ENCODE assay signal across 11 cellular contexts in the genomic region with DNA sequence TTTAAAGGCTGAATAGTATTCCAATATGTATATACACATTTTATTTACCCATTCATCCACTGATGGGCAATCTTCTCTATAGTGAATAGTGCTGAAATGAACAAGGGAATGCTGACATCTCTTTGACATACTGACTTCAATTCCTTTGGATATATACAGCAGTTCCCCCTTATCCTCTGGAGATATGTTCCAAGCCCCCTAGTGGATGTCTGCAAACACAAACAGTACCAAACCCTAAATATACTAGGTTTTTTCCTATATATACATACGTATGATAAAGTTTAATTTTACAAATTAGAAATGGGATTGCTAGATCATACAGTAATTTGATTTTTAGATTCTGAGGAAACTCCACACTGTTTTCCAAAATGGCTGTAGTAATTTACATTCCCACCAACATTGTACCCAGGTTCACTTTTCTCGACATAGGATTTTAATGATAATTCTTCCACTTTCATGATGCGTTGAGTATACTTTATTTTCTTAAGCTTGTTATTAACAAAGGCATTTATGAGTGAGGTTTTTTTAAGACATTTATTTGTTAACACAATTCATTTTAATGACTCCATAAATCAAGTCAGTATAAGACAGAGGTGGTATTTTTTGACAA. TPM values are rescaled to one million over a fixed set of nuclear protein-coding genes. Genes with fewer than 3 reads are reported as not detected.
DNase-seq lines count a peak whose midpoint lies in the region; ATAC-seq, FAIRE-seq and TF ChIP-seq lines count a peak whose summit lies in the region.
"Had no signal": no experiment of that assay in that cellular context is flagged by ENCODE, and none has a peak within 500 bp of the region (broad histone marks: within the 10 kb centered on the region; RNA-seq: fewer than 3 reads in every experiment).

No MANE protein-coding gene starts in this region.

- no peak overlapping the region for H3K4me2 ChIP-seq in OCI-LY7 (ENCODE audit: low read length)

- H3K4me1 ChIP-seq in A673 (ENCODE audit: insufficient read depth, low read length, poor library complexity, severe bottlenecking) (no peaks in the 10 kb centered on the region), OCI-LY7 (ENCODE audit: insufficient read depth, low read length, poor library complexity, severe bottlenecking) (peaks cover 6% of the 10 kb centered on the region)

- H3K79me2 ChIP-seq in OCI-LY7 (ENCODE audit: insufficient read depth, low read depth, low read length): no peaks in the 10 kb centered on the region

- H3K9me3 ChIP-seq in A673 (ENCODE audit: low read depth, low read length, poor library complexity, severe bottlenecking): no peaks in the 10 kb centered on the region
- peaks cover 4% of the 10 kb centered on the region; the same call in 1 of the 2 replicates for H3K9me3 ChIP-seq in OCI-LY7 (ENCODE audit: low read length)
- H3K9me3 ChIP-seq: MG63 had no signal

- CTCF ChIA-PET in A673 (lab: Charles Lee) (no interaction called here), OCI-LY7 (lab: Charles Lee; ENCODE audit: unreplicated experiment) (no interaction called here)

- H4K20me1 ChIP-seq in OCI-LY7 (ENCODE audit: insufficient read depth, low read length): no peaks in the 10 kb centered on the region

- H3K27me3 ChIP-seq in A673 (replicated peaks; ENCODE audit: insufficient read depth, low read depth, low read length, poor library complexity): no peaks in the 10 kb centered on the region
- H3K27me3 ChIP-seq in GM06990 (replicated peaks; ENCODE audit: control insufficient read depth, insufficient read depth, low read length): no peaks in the 10 kb centered on the region
- H3K27me3 ChIP-seq: MG63 had no signal

- TF ChIP-seq CTCF in A673 (conservative IDR thresholded peaks at IDR 0.05; ENCODE audit: low read depth, low read length) (peak; percentile 68), GM06990 (IDR thresholded peaks at IDR 0.05; ENCODE audit: insufficient read depth, low read length, poor library complexity, severe bottlenecking) (peak; percentile 29), OCI-LY7 (conservative IDR thresholded peaks at IDR 0.05; ENCODE audit: low read length) (peak; percentile 79), epithelial cell of proximal tubule (conservative IDR thresholded peaks at IDR 0.05; ENCODE audit: low read depth, low read length) (peak; percentile 35)

- POLR2A ChIA-PET in A673 (lab: Charles Lee; ENCODE audit: low non-redundant PET) (no interaction called here), OCI-LY7 (lab: Charles Lee) (interaction anchor here (0.6 kb wide), 1 partner anchor 923 kb away, joined by 3 read pairs; no protein-coding TSS in a partner anchor)

- intact Hi-C loops in A673 (cut with micrococcal nuclease; ENCODE audit: unreplicated experiment) (no loop called here), OCI-LY7 (cut with micrococcal nuclease; ENCODE audit: unreplicated experiment) (no loop called here)

- H3K9me2 ChIP-seq in OCI-LY7 (ENCODE audit: insufficient read depth, low read length): no peaks in the 10 kb centered on the region

- H3K36me3 ChIP-seq in A673 (ENCODE audit: insufficient read depth, low read length, poor library complexity, severe bottlenecking) (no peaks in the 10 kb centered on the region), GM06990 (ENCODE audit: control insufficient read depth, insufficient read depth, low read length) (no peaks in the 10 kb centered on the region), OCI-LY7 (ENCODE audit: insufficient read depth, low read length) (peaks cover 31% of the 10 kb centered on the region)

- BruUV-seq in A673 (replicated peaks; lab: Mats Ljungman, UMichigan): no TSS peak
- BruUV-seq in OCI-LY7 (replicated peaks; lab: Mats Ljungman, UMichigan): no TSS peak

- H3K27ac ChIP-seq in A673 (ENCODE audit: low read depth, low read length, poor library complexity, severe bottlenecking): no peak overlapping the region
- H3K27ac ChIP-seq in OCI-LY7 (ENCODE audit: low read depth, low read length, poor library complexity, severe bottlenecking): no peak overlapping the region

- H2AFZ ChIP-seq in OCI-LY7 (ENCODE audit: low read length): no peak overlapping the region

- no peak for FAIRE-seq in GM19239 (lab: Jason Lieb, UNC)
- no peak for FAIRE-seq in urothelium cell line (lab: Jason Lieb, UNC)

- DNase-seq in A673 (ENCODE audit: low spot score) (peak; percentile 51), GM06990 (ENCODE audit: extremely low read depth, insufficient read length) (no peak), OCI-LY7 (ENCODE audit: low spot score) (peak; percentile 8), epithelial cell of proximal tubule (ENCODE audit: low read depth) (no peak), GM19239 (ENCODE audit: insufficient read length, low spot score) (no peak), urothelium cell line (ENCODE audit: low spot score) (no peak), middle frontal gyrus (ENCODE audit: extremely low spot score, low spot score) (no peak)
- DNase-seq: activated T-cell treated with anti-CD3 and anti-CD28 coated beads, Interleukin-2, amount 50 U/mL, for 48 hours; MG63; right cardiac atrium had no signal

- ATAC-seq in HG03378 (IDR thresholded peaks at IDR 0.05; ENCODE audit: unreplicated experiment): no peak
- ATAC-seq: right cardiac atrium had no signal

- no peak overlapping the region for H3K4me3 ChIP-seq in A673 (ENCODE audit: low read depth, low read length, poor library complexity, severe bottlenecking)
- H3K4me3 ChIP-seq in GM06990 (replicated peaks; ENCODE audit: low read depth, low read length): no peak overlapping the region
- H3K4me3 ChIP-seq in OCI-LY7 (ENCODE audit: low read depth, low read length, poor library complexity, severe bottlenecking): no peak overlapping the region
- H3K4me3 ChIP-seq in epithelial cell of proximal tubule (ENCODE audit: low read depth, low read length): no peak overlapping the region
- H3K4me3 ChIP-seq: MG63 had no signal

RNA-seq across cellular contexts. Expression of a gene that starts 38.2 kb away (rescaled TPM):
- total RNA-seq in A673 (2021) (30.7 and 31.0 TPM in 2 replicates), OCI-LY7 (2022) (60.6 and 66.8 TPM in 2 replicates), epithelial cell of proximal tubule (14.7 and 30.2 TPM in 2 replicates)
- 30.9 and 44.4 TPM in 2 replicates for total RNA-seq in OCI-LY7 (2014; rRNA removed; shearing (Covaris generic))

RNA-seq across cellular contexts. Expression of a gene that starts 44.7 kb away (rescaled TPM):
- 0.22 and 0.34 TPM in 2 replicates for total RNA-seq in A673 (2021)
- total RNA-seq in OCI-LY7 (2014; rRNA removed; shearing (Covaris generic)): not detected in 2 replicates
- total RNA-seq in OCI-LY7 (2022): not detected in 2 replicates
- 0.07 and 0.35 TPM in 2 replicates for total RNA-seq in epithelial cell of proximal tubule
- total RNA-seq: right cardiac atrium had no signal

Comparison
In these comparisons a context has a peak if more than half of its experiments do, and no peak if none do; other contexts are left out.
1. DNase-seq: peak in A673 (single experiment) and OCI-LY7 (single experiment); none in GM06990 (single experiment), epithelial cell of proximal tubule (single experiment), GM19239 (single experiment), urothelium cell line (single experiment) and middle frontal gyrus (single experiment).
2. CTCF ChIP-seq: peak in every context shown above with its lines; median percentile 79 in OCI-LY7; 68 in A673; 35 in epithelial cell of proximal tubule; 29 in GM06990.